Comparison of ENCODE assay signal across 8 cellular contexts in the genomic region with DNA sequence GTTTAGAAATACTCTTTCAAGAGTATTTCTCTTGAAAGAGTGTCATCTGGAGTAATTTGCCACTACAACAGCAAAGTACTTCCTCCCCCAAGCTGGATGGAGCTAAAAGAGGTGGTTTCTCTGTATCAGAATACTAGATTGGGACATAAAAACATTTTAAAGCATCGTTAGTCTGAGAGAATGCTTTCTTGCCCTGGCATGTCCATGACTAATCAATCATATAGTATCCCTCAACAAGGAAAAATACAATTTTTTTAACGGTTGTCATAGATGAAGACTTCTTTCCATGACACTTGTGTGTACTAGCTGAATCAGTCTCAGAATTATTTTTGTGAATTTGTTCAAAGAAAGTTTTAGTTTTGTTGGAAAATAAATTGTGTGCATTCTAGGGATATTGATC.
"Had no signal": no experiment of that assay in that cellular context is flagged by ENCODE, and none has a peak within 500 bp of the region (broad histone marks: within the 10 kb centered on the region; RNA-seq: fewer than 3 reads in every experiment).

No MANE protein-coding gene starts in this region.

- H3K4me3 Mint-ChIP-seq: HFFc6 had no signal

- H3K4me3 ChIP-seq: GM23248, HAP-1, K562 had no signal

- H2AFZ ChIP-seq: GM23248 had no signal

- H3K9ac ChIP-seq: GM23248 had no signal

- FAIRE-seq: HTR-8/SVneo, K562 had no signal

- DNase-seq: GM23248, GOT3, H7, HFFc6, IMR-90 had no signal

- H3K4me1 ChIP-seq: HAP-1 had no signal

- H3K27ac ChIP-seq: GM23248 had no signal

- H3K27ac Mint-ChIP-seq: HFFc6 had no signal

- H3K36me3 ChIP-seq: HAP-1 had no signal

- H3K9me3 ChIP-seq: HAP-1 had no signal
